In genomic region chrX:48574270-48575266, GRCh38 we compare ENCODE assay signal across 8 cellular contexts. TPM values are rescaled to one million over a fixed set of nuclear protein-coding genes. Genes with fewer than 3 reads are reported as not detected.
DNase-seq lines count a peak whose midpoint lies in the region; ATAC-seq and TF ChIP-seq lines count a peak whose summit lies in the region.

Gene RBM3 (plus strand): TSS chrX:48574484. CDS start chrX:48575181, 697 bp downstream.

- in situ Hi-C loops in GM13977 (cut with MboI; ENCODE audit: low pct_unique_long_range_greater_than_20kb, low sequenced_read_pairs, unreplicated experiment): no loop called here

- H3K27me3 ChIP-seq in heart right ventricle (no peaks in the 10 kb centered on the region), upper lobe of left lung (no peaks in the 10 kb centered on the region)

- peaks cover 8 to 24% (median 14%) of the 10 kb centered on the region in 9 donors for H3K4me1 ChIP-seq in heart right ventricle
- peaks cover 12 to 17% (median 14%) of the 10 kb centered on the region in 4 donors for H3K4me1 ChIP-seq in upper lobe of left lung

- WGBS in heart right ventricle, 2 donors: 0% methylated on average over 62 to 71 of the region's 71 CpGs
- WGBS in upper lobe of left lung, 2 donors: 0 to 41% methylated on average over 15 to 71 of the region's 71 CpGs

- H3K9me3 ChIP-seq in heart right ventricle: no peaks in the 10 kb centered on the region
- no peaks in the 10 kb centered on the region for H3K9me3 ChIP-seq in upper lobe of left lung

- TF ChIP-seq POLR2A in upper lobe of left lung (IDR thresholded peaks at IDR 0.05): peak; percentile 59 to 94 (median 83)

- peak in 2 of 4 donors; percentile 14 to 32 for TF ChIP-seq EP300 in upper lobe of left lung (IDR thresholded peaks at IDR 0.05)

- TF ChIP-seq CTCF in GM13977 (IDR thresholded peaks at IDR 0.05; ENCODE audit: extremely low read depth, insufficient read depth, missing control alignments): peak; percentile 31
- peak; percentile 11 to 63 (median 46) for TF ChIP-seq CTCF in heart right ventricle (IDR thresholded peaks at IDR 0.05)
- peak in 4 of 6 experiments; percentile 40 to 52 (median 46) for TF ChIP-seq CTCF in upper lobe of left lung (IDR thresholded peaks at IDR 0.05)

- peak within 1 kb of the TSS; percentile 91 to 100 (median 99) for H3K27ac ChIP-seq in heart right ventricle
- peak within 1 kb of the TSS; percentile 98 to 99 (median 98) for H3K27ac ChIP-seq in upper lobe of left lung

- H3K36me3 ChIP-seq in heart right ventricle (peaks cover 0 to 46% (median 30%) of the 10 kb centered on the region in 9 donors), upper lobe of left lung (peaks cover 0 to 38% (median 19%) of the 10 kb centered on the region in 4 donors)

- H3K4me3 ChIP-seq in heart right ventricle (peak within 1 kb of the TSS; percentile 56 to 87 (median 78)), upper lobe of left lung (peak within 1 kb of the TSS; percentile 34 to 72 (median 66))

- intact Hi-C loops in T-helper 1 cell treated with Interleukin-12 subunit alpha and Interleukin-12 subunit beta and Interleukin-4 antibody, amounts not matched to agents 30 ng/mL and 1 ng/mL, for 36 hours (cut with micrococcal nuclease): loop anchor here (1.0 to 10.0 kb wide), 12 partner anchors 23 to 1348 kb away; partner anchors contain the start of genes CLCN5, EBP, ELK1 and FTSJ1
- intact Hi-C loops in heart right ventricle (cut with DNase I) (loop anchor here in 3 of 10 donors (2.0 to 10.0 kb wide), 3 partner anchors 16 to 1340 kb away; partner anchors contain the start of genes PORCN (in 1 of the 3) and USP11 (in 1 of the 3)), posterior vena cava (cut with DNase I) (no loop called here)

- peak; percentile 83 for DNase-seq in GM13977 (ENCODE audit: low spot score)
- DNase-seq in NCI-H1694 (lab: John Stamatoyannopoulos, UW): peak; percentile 89
- peak; percentile 90 for DNase-seq in amniotic epithelial cell (ENCODE audit: low read depth)
- peak; percentile 91 to 94 for DNase-seq in heart right ventricle
- DNase-seq in posterior vena cava (ENCODE audit: low spot score): peak; percentile 98
- DNase-seq in upper lobe of left lung: peak; percentile 89 to 97

- ATAC-seq in HG02870 (IDR thresholded peaks at IDR 0.05; ENCODE audit: unreplicated experiment) (peak; percentile 62), heart right ventricle (peak; percentile 95 to 99 (median 98)), upper lobe of left lung (ENCODE audit: low FRiP score in 2 of 2) (peak; percentile 97 to 99)

RNA-seq across cellular contexts. Expression of gene RBM3, which starts in this region (rescaled TPM):
- 343 and 349 TPM in 2 replicates for total RNA-seq in T-helper 1 cell treated with Interleukin-12 subunit alpha and Interleukin-12 subunit beta and Interleukin-4 antibody, amounts not matched to agents 30 ng/mL and 1 ng/mL, for 36 hours
- total RNA-seq in heart right ventricle (100 to 1,000 TPM in 8 of 10 donors, 10 to 100 TPM in 2; 60.0 to 204 (median 111) TPM), posterior vena cava (100 to 1,000 TPM; 246 to 280 TPM), upper lobe of left lung (100 to 1,000 TPM; 129 to 486 (median 187) TPM)
- polyA plus RNA-seq in heart right ventricle: 100 to 1,000 TPM in 1 of 2 donors, 10 to 100 TPM in 1; 99.6 to 127 TPM

Comparison
In these comparisons a context has a peak if more than half of its experiments do, and no peak if none do; other contexts are left out.
1. Peak in every context shown above with its lines: DNase-seq, ATAC-seq, H3K4me3 ChIP-seq and H3K27ac ChIP-seq.